ENCODE assay signal across 1 cellular context in genomic region chr2:157349949-157350510, GRCh38.
TF ChIP-seq lines count a peak whose summit lies in the region.

No MANE protein-coding gene starts in this region.

TF ChIP-seq in GM23338, 12 proteins besides CTCF, POLR2A, EP300 and RAD21 (continued from another document):
- TF ChIP-seq, protein P1, sequence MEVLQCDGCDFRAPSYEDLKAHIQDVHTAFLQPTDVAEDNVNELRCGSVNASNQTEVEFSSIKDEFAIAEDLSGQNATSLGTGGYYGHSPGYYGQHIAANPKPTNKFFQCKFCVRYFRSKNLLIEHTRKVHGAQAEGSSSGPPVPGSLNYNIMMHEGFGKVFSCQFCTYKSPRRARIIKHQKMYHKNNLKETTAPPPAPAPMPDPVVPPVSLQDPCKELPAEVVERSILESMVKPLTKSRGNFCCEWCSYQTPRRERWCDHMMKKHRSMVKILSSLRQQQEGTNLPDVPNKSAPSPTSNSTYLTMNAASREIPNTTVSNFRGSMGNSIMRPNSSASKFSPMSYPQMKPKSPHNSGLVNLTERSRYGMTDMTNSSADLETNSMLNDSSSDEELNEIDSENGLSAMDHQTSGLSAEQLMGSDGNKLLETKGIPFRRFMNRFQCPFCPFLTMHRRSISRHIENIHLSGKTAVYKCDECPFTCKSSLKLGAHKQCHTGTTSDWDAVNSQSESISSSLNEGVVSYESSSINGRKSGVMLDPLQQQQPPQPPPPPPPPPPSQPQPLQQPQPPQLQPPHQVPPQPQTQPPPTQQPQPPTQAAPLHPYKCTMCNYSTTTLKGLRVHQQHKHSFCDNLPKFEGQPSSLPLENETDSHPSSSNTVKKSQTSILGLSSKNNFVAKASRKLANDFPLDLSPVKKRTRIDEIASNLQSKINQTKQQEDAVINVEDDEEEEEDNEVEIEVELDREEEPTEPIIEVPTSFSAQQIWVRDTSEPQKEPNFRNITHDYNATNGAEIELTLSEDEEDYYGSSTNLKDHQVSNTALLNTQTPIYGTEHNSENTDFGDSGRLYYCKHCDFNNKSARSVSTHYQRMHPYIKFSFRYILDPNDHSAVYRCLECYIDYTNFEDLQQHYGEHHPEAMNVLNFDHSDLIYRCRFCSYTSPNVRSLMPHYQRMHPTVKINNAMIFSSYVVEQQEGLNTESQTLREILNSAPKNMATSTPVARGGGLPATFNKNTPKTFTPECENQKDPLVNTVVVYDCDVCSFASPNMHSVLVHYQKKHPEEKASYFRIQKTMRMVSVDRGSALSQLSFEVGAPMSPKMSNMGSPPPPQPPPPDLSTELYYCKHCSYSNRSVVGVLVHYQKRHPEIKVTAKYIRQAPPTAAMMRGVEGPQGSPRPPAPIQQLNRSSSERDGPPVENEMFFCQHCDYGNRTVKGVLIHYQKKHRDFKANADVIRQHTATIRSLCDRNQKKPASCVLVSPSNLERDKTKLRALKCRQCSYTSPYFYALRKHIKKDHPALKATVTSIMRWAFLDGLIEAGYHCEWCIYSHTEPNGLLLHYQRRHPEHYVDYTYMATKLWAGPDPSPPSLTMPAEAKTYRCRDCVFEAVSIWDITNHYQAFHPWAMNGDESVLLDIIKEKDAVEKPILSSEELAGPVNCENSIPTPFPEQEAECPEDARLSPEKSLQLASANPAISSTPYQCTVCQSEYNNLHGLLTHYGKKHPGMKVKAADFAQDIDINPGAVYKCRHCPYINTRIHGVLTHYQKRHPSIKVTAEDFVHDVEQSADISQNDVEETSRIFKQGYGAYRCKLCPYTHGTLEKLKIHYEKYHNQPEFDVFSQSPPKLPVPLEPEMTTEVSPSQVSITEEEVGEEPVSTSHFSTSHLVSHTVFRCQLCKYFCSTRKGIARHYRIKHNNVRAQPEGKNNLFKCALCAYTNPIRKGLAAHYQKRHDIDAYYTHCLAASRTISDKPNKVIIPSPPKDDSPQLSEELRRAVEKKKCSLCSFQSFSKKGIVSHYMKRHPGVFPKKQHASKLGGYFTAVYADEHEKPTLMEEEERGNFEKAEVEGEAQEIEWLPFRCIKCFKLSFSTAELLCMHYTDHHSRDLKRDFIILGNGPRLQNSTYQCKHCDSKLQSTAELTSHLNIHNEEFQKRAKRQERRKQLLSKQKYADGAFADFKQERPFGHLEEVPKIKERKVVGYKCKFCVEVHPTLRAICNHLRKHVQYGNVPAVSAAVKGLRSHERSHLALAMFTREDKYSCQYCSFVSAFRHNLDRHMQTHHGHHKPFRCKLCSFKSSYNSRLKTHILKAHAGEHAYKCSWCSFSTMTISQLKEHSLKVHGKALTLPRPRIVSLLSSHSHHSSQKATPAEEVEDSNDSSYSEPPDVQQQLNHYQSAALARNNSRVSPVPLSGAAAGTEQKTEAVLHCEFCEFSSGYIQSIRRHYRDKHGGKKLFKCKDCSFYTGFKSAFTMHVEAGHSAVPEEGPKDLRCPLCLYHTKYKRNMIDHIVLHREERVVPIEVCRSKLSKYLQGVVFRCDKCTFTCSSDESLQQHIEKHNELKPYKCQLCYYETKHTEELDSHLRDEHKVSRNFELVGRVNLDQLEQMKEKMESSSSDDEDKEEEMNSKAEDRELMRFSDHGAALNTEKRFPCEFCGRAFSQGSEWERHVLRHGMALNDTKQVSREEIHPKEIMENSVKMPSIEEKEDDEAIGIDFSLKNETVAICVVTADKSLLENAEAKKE (CRISPR knock-in tag; IDR thresholded peaks at IDR 0.05) = no peak
- TF ChIP-seq, protein P2, sequence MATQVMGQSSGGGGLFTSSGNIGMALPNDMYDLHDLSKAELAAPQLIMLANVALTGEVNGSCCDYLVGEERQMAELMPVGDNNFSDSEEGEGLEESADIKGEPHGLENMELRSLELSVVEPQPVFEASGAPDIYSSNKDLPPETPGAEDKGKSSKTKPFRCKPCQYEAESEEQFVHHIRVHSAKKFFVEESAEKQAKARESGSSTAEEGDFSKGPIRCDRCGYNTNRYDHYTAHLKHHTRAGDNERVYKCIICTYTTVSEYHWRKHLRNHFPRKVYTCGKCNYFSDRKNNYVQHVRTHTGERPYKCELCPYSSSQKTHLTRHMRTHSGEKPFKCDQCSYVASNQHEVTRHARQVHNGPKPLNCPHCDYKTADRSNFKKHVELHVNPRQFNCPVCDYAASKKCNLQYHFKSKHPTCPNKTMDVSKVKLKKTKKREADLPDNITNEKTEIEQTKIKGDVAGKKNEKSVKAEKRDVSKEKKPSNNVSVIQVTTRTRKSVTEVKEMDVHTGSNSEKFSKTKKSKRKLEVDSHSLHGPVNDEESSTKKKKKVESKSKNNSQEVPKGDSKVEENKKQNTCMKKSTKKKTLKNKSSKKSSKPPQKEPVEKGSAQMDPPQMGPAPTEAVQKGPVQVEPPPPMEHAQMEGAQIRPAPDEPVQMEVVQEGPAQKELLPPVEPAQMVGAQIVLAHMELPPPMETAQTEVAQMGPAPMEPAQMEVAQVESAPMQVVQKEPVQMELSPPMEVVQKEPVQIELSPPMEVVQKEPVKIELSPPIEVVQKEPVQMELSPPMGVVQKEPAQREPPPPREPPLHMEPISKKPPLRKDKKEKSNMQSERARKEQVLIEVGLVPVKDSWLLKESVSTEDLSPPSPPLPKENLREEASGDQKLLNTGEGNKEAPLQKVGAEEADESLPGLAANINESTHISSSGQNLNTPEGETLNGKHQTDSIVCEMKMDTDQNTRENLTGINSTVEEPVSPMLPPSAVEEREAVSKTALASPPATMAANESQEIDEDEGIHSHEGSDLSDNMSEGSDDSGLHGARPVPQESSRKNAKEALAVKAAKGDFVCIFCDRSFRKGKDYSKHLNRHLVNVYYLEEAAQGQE (IDR thresholded peaks at IDR 0.05; ENCODE audit: unreplicated experiment) = no peak
- no peak for TF ChIP-seq ETS1 (IDR thresholded peaks at IDR 0.05)
